ENCODE assay signal across 8 cellular contexts in genomic region chr1:89125571-89126233, GRCh38. TPM values are rescaled to one million over a fixed set of nuclear protein-coding genes. Genes with fewer than 3 reads are reported as not detected.
DNase-seq lines count a peak whose midpoint lies in the region; ATAC-seq and TF ChIP-seq lines count a peak whose summit lies in the region.

Gene GBP2 (minus strand): TSS chr1:89126114. CDS start chr1:89121966, 4,148 bp downstream.

- H3K36me3 Mint-ChIP-seq in activated CD8-positive, alpha-beta T cell treated with anti-CD3 and anti-CD28 coated beads, Interleukin-2, amount 10 ng/mL, durations not matched to agents 7 days and 5 days (ENCODE audit: low read depth), result peaks cover 53% of the 10 kb centered on the region

- TF ChIP-seq CTCF in fibroblast of mammary gland (conservative IDR thresholded peaks at IDR 0.05; ENCODE audit: control insufficient read depth, insufficient read depth, low read depth, low read length), result no peak
- no peak for TF ChIP-seq CTCF in osteoblast (IDR thresholded peaks at IDR 0.05; ENCODE audit: extremely low read depth, low read depth, low read length)

- no peaks in the 10 kb centered on the region for H3K27me3 ChIP-seq in HUES48 (ENCODE audit: control insufficient read depth, insufficient read depth, low read length)
- no peaks in the 10 kb centered on the region for H3K27me3 ChIP-seq in osteoblast (ENCODE audit: insufficient read depth, low read length)

- POLR2A ChIA-PET in activated CD8-positive, alpha-beta T cell treated with anti-CD3 and anti-CD28 coated beads, Interleukin-2, amount 10 ng/mL, durations not matched to agents 7 days and 5 days (lab: Charles Lee), result interaction anchor here (0.6 to 4.3 kb wide), 17 partner anchors 9 to 238 kb away, joined by 3 to 46 read pairs (median 6); partner anchors contain the start of genes GBP1, GBP3, GBP4 and GBP6

- H3K9ac ChIP-seq in HUES48 (ENCODE audit: low read depth, low read length), result no peak within 1 kb of the TSS

- H3K27me3 Mint-ChIP-seq in activated CD8-positive, alpha-beta T cell treated with anti-CD3 and anti-CD28 coated beads, Interleukin-2, amount 10 ng/mL, durations not matched to agents 7 days and 5 days (ENCODE audit: low read depth), result no peaks in the 10 kb centered on the region

- peaks cover 62% of the 10 kb centered on the region for H3K4me1 Mint-ChIP-seq in activated CD8-positive, alpha-beta T cell treated with anti-CD3 and anti-CD28 coated beads, Interleukin-2, amount 10 ng/mL, durations not matched to agents 7 days and 5 days (ENCODE audit: low read depth)

- H3K9me3 Mint-ChIP-seq in activated CD8-positive, alpha-beta T cell treated with anti-CD3 and anti-CD28 coated beads, Interleukin-2, amount 10 ng/mL, durations not matched to agents 7 days and 5 days (ENCODE audit: insufficient read depth), result peaks cover 3% of the 10 kb centered on the region

- peak within 1 kb of the TSS; percentile 55 for H3K27ac ChIP-seq in HUES48 (ENCODE audit: low read depth, low read length)
- H3K27ac ChIP-seq in osteoblast (ENCODE audit: low read depth, low read length), result peak within 1 kb of the TSS; percentile 57

- H4K20me1 ChIP-seq in osteoblast (ENCODE audit: insufficient read depth, low read length), result no peaks in the 10 kb centered on the region

- no peaks in the 10 kb centered on the region for H3K36me3 ChIP-seq in HUES48 (ENCODE audit: control insufficient read depth, insufficient read depth, low read length)
- H3K36me3 ChIP-seq in osteoblast (ENCODE audit: insufficient read depth, low read length), result no peaks in the 10 kb centered on the region

- H3K4me1 ChIP-seq in HUES48 (ENCODE audit: control insufficient read depth, insufficient read depth, low read length) (peaks cover 5% of the 10 kb centered on the region), osteoblast (ENCODE audit: insufficient read depth, low read length) (peaks cover 15% of the 10 kb centered on the region)

- CTCF ChIA-PET in activated CD8-positive, alpha-beta T cell treated with anti-CD3 and anti-CD28 coated beads, Interleukin-2, amount 10 ng/mL, durations not matched to agents 7 days and 5 days (lab: Charles Lee), result interaction anchor here (1.2 to 2.3 kb wide), 6 partner anchors 8 to 233 kb away, joined by 3 to 17 read pairs (median 4); partner anchors contain the start of gene GBP4

- H3K79me2 ChIP-seq in osteoblast (ENCODE audit: insufficient read depth, low read length), result no peaks in the 10 kb centered on the region

- H3K4me2 ChIP-seq in osteoblast (ENCODE audit: insufficient read depth, low read length), result peak within 1 kb of the TSS; percentile 97

- H3K9me3 ChIP-seq in HUES48 (ENCODE audit: control insufficient read depth, insufficient read depth, low read length) (no peaks in the 10 kb centered on the region), osteoblast (ENCODE audit: low read depth, low read length) (no peaks in the 10 kb centered on the region)

- peak within 1 kb of the TSS; percentile 93 for H3K4me3 Mint-ChIP-seq in activated CD8-positive, alpha-beta T cell treated with anti-CD3 and anti-CD28 coated beads, Interleukin-2, amount 10 ng/mL, durations not matched to agents 7 days and 5 days

- no peak within 1 kb of the TSS; the same call in 1 of the 2 replicates for H3K4me3 ChIP-seq in HUES48 (ENCODE audit: low read depth, low read length)
- peak within 1 kb of the TSS; percentile 41 for H3K4me3 ChIP-seq in fibroblast of mammary gland (ENCODE audit: control insufficient read depth, low read depth, low read length)
- peak within 1 kb of the TSS; percentile 80 for H3K4me3 ChIP-seq in osteoblast (ENCODE audit: insufficient read depth, low read length)

- ATAC-seq in GM21529 (IDR thresholded peaks at IDR 0.05; ENCODE audit: unreplicated experiment), result peak; percentile 86
- ATAC-seq in activated CD8-positive, alpha-beta T cell treated with anti-CD3 and anti-CD28 coated beads, Interleukin-2, amount 10 ng/mL, durations not matched to agents 7 days and 5 days, result peak; percentile 70

- DNase-seq in GM04503 (ENCODE audit: low read depth) (peak; percentile 42), fibroblast of mammary gland (ENCODE audit: low read depth) (peak; percentile 86), osteoblast (ENCODE audit: insufficient read length, low spot score, missing footprints) (peak; percentile 96), NCI-H82 treated with DMSO at 0.1 percent for 48 hours (lab: John Stamatoyannopoulos, UW; ENCODE audit: unreplicated experiment) (no peak)
- peak; percentile 35 for DNase-seq in activated CD8-positive, alpha-beta T cell treated with anti-CD3 and anti-CD28 coated beads, Interleukin-2, amount 10 ng/mL, durations not matched to agents 7 days and 5 days
- no peak for DNase-seq in effector CD4-positive, alpha-beta T cell

- peak within 1 kb of the TSS; percentile 98 for H2AFZ ChIP-seq in osteoblast (ENCODE audit: low read length)

- peak within 1 kb of the TSS; percentile 99 for H3K27ac Mint-ChIP-seq in activated CD8-positive, alpha-beta T cell treated with anti-CD3 and anti-CD28 coated beads, Interleukin-2, amount 10 ng/mL, durations not matched to agents 7 days and 5 days

RNA-seq across cellular contexts. Expression of gene GBP2, which starts in this region (rescaled TPM):
- total RNA-seq in activated CD8-positive, alpha-beta T cell treated with anti-CD3 and anti-CD28 coated beads, Interleukin-2, amount 10 ng/mL, durations not matched to agents 7 days and 5 days, result 10 to 100 TPM; 95.8 to 97.4 TPM
- total RNA-seq in osteoblast, result 43.3 and 55.0 TPM in 2 replicates

Comparison
In these comparisons a context has a peak if more than half of its experiments do, and no peak if none do; other contexts are left out.
1. DNase-seq: peak in GM04503 (single experiment), activated CD8-positive, alpha-beta T cell treated with anti-CD3 and anti-CD28 coated beads, Interleukin-2, amount 10 ng/mL, durations not matched to agents 7 days and 5 days (single experiment), fibroblast of mammary gland (single experiment) and osteoblast (single experiment); none in effector CD4-positive, alpha-beta T cell (single experiment) and NCI-H82 treated with DMSO at 0.1 percent for 48 hours (single experiment).